Comparison of ENCODE assay signal across 21 cellular contexts in the genomic region with DNA sequence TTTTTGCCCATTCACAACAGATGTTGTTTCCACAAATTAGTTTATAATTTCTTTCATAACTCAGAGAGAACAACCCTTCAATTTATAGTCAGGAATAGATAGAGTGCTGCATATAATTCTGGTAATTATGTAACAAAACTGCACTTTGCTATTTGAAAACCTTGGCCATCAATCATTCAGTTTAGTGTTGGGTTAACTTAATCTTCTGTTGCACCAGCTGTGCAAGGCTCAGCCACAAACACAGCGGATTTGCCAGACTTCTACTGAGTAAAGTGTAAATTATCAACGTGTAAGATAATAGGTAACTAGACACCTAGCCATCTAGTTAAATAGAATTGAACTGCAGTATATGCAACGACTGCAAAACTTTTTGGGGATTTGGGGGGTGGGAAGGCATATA.
"Had no signal": no experiment of that assay in that cellular context is flagged by ENCODE, and none has a peak within 500 bp of the region (broad histone marks: within the 10 kb centered on the region; RNA-seq: fewer than 3 reads in every experiment).

No MANE protein-coding gene starts in this region.

- DNase-seq: activated CD4-positive, alpha-beta T cell treated with anti-CD3 and anti-CD28 coated beads, Interleukin-2, amount 10 ng/mL, durations not matched to agents 24 days and 14 days; activated CD8-positive, alpha-beta T cell treated with anti-CD3 and anti-CD28 coated beads, Interleukin-2, amount 10 ng/mL, durations not matched to agents 7 days and 5 days; activated naive CD4-positive, alpha-beta T cell treated with anti-CD3 and anti-CD28 coated beads for 36 hours; activated naive CD8-positive, alpha-beta T cell treated with anti-CD3 and anti-CD28 coated beads, Interleukin-2, amount 50 U/mL, for 24 hours; activated T-cell treated with anti-CD3 and anti-CD28 coated beads, Interleukin-2, amount 50 U/mL, for 24 hours; heart right ventricle; immature natural killer cell; naive B cell; right cardiac atrium; stimulated activated CD4-positive, alpha-beta T cell treated with anti-CD3 and anti-CD28 coated beads, Interleukin-2, amount 100 ng/mL, for 24 hours; stimulated activated naive CD8-positive, alpha-beta T cell treated with anti-CD3 and anti-CD28 coated beads, Interleukin-15, Interleukin-2, amounts not matched to agents 100 U/mL and 50 U/mL, for 24 hours; substantia nigra; T1000; tibial artery had no signal

- H3K27ac ChIP-seq: ascending aorta, breast epithelium, coronary artery, gastroesophageal sphincter, heart right ventricle, neural progenitor cell, prostate gland, tibial artery had no signal

- H2AFZ ChIP-seq: neural progenitor cell had no signal

- H3K4me1 Mint-ChIP-seq: activated CD4-positive, alpha-beta T cell treated with anti-CD3 and anti-CD28 coated beads, Interleukin-2, amount 10 ng/mL, durations not matched to agents 24 days and 14 days; activated naive CD8-positive, alpha-beta T cell treated with anti-CD3 and anti-CD28 coated beads, Interleukin-2, amount 50 U/mL, for 24 hours; immature natural killer cell; memory B cell; naive B cell; neural progenitor cell had no signal

- H3K27ac Mint-ChIP-seq: activated CD4-positive, alpha-beta T cell treated with anti-CD3 and anti-CD28 coated beads, Interleukin-2, amount 10 ng/mL, durations not matched to agents 24 days and 14 days; activated CD8-positive, alpha-beta T cell treated with anti-CD3 and anti-CD28 coated beads, Interleukin-2, amount 10 ng/mL, durations not matched to agents 7 days and 5 days; activated naive CD4-positive, alpha-beta T cell treated with anti-CD3 and anti-CD28 coated beads for 36 hours; activated naive CD8-positive, alpha-beta T cell treated with anti-CD3 and anti-CD28 coated beads, Interleukin-2, amount 50 U/mL, for 24 hours; activated T-cell treated with anti-CD3 and anti-CD28 coated beads, Interleukin-2, amount 50 U/mL, for 24 hours; immature natural killer cell; memory B cell; naive B cell; neural progenitor cell had no signal

- H3K9me3 Mint-ChIP-seq: activated CD4-positive, alpha-beta T cell treated with anti-CD3 and anti-CD28 coated beads, Interleukin-2, amount 10 ng/mL, durations not matched to agents 24 days and 14 days; activated naive CD8-positive, alpha-beta T cell treated with anti-CD3 and anti-CD28 coated beads, Interleukin-2, amount 50 U/mL, for 24 hours had no signal

- H3K36me3 ChIP-seq: ascending aorta, breast epithelium, gastroesophageal sphincter, heart right ventricle, neural progenitor cell, prostate gland, tibial artery had no signal

- H3K4me1 ChIP-seq: ascending aorta, breast epithelium, gastroesophageal sphincter, heart right ventricle, neural progenitor cell, prostate gland, tibial artery had no signal

- H3K9me3 ChIP-seq: ascending aorta, breast epithelium, gastroesophageal sphincter, heart right ventricle, prostate gland, tibial artery had no signal

- H3K27me3 Mint-ChIP-seq: activated CD4-positive, alpha-beta T cell treated with anti-CD3 and anti-CD28 coated beads, Interleukin-2, amount 10 ng/mL, durations not matched to agents 24 days and 14 days; activated naive CD8-positive, alpha-beta T cell treated with anti-CD3 and anti-CD28 coated beads, Interleukin-2, amount 50 U/mL, for 24 hours; activated T-cell treated with anti-CD3 and anti-CD28 coated beads, Interleukin-2, amount 50 U/mL, for 24 hours; memory B cell; naive B cell had no signal

- H3K27me3 ChIP-seq: ascending aorta, breast epithelium, gastroesophageal sphincter, heart right ventricle, neural progenitor cell, tibial artery had no signal

- H3K36me3 Mint-ChIP-seq: immature natural killer cell, memory B cell, naive B cell had no signal

- H3K4me3 Mint-ChIP-seq: activated CD4-positive, alpha-beta T cell treated with anti-CD3 and anti-CD28 coated beads, Interleukin-2, amount 10 ng/mL, durations not matched to agents 24 days and 14 days; activated CD8-positive, alpha-beta T cell treated with anti-CD3 and anti-CD28 coated beads, Interleukin-2, amount 10 ng/mL, durations not matched to agents 7 days and 5 days; activated naive CD4-positive, alpha-beta T cell treated with anti-CD3 and anti-CD28 coated beads for 36 hours; activated naive CD8-positive, alpha-beta T cell treated with anti-CD3 and anti-CD28 coated beads, Interleukin-2, amount 50 U/mL, for 24 hours; activated T-cell treated with anti-CD3 and anti-CD28 coated beads, Interleukin-2, amount 50 U/mL, for 24 hours; immature natural killer cell; memory B cell; naive B cell; neural progenitor cell had no signal

- H3K4me3 ChIP-seq: ascending aorta, breast epithelium, coronary artery, gastroesophageal sphincter, heart right ventricle, neural progenitor cell, prostate gland, tibial artery had no signal

- H3K9ac ChIP-seq: neural progenitor cell had no signal

- H3K4me2 ChIP-seq: neural progenitor cell had no signal
